Comparison of ENCODE assay signal across 9 cellular contexts in the genomic region with DNA sequence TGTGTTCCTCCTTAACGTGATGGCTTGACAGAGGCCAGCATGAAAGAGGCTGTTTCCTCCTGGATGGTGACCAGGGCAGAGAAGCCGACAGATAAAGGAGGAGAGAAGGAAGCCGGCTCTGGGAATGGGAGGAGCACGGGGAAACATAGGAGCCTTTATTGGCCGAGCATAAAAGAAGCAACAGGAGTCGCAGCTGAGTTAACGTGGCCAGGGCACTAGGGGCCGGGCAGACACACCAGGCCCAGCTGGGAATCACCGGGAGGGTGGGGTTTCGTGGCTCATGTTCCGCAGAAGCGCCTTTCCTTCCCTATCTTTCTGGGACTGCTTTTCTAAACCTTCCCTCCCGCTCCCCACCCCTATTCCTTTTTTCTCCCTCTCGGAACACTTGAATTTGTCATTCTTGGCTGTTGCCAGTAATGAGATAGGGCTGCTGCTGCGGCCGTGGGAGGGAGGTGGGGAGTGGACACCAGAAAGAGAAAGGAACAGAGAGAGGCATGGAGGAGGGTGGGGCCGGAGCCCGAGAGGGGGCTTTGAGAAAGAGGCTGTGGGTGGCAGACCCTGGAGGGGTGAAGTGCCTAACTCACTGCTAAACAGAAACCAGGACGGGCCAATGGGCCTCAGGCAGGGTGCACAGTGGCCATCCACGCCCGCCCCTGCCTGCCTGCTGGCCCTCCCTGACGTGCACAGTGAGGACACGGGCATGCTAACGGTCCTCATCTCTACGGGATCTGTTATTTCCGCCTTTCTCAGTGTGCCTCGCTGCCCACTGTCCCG.
DNase-seq lines count a peak whose midpoint lies in the region; ATAC-seq and TF ChIP-seq lines count a peak whose summit lies in the region.
"Had no signal": no experiment of that assay in that cellular context is flagged by ENCODE, and none has a peak within 500 bp of the region (broad histone marks: within the 10 kb centered on the region; RNA-seq: fewer than 3 reads in every experiment).

No MANE protein-coding gene starts in this region.

- DNase-seq in NCI-H146 (lab: John Stamatoyannopoulos, UW) (peak; percentile 59), dermis blood vessel endothelial cell (peak; percentile 67), lung microvascular endothelial cell (ENCODE audit: low read depth in 2 of 2) (peak; percentile 54 to 75), type B pancreatic cell (ENCODE audit: extremely low spot score, unreplicated experiment) (no peak), immature natural killer cell (no peak)
- DNase-seq in activated CD4-positive, alpha-beta T cell treated with anti-CD3 and anti-CD28 coated beads for 36 hours: no peak
- no peak for DNase-seq in activated CD4-positive, alpha-beta T cell treated with anti-CD3 and anti-CD28 coated beads, Interleukin-2, amount 50 U/mL, for 4 hours
- no peak for DNase-seq in activated T-cell treated with anti-CD3 and anti-CD28 coated beads, Interleukin-2, amount 50 U/mL, for 1 hour
- DNase-seq: stimulated activated CD4-positive, alpha-beta T cell treated with anti-CD3 and anti-CD28 coated beads, Interleukin-15, amount 100 ng/mL, for 24 hours had no signal

- POLR2A ChIA-PET in activated CD4-positive, alpha-beta T cell treated with anti-CD3 and anti-CD28 coated beads for 36 hours (lab: Charles Lee): no interaction called here

- H3K36me3 Mint-ChIP-seq in type B pancreatic cell: no peaks in the 10 kb centered on the region
- no peaks in the 10 kb centered on the region for H3K36me3 Mint-ChIP-seq in immature natural killer cell
- no peaks in the 10 kb centered on the region for H3K36me3 Mint-ChIP-seq in activated CD4-positive, alpha-beta T cell treated with anti-CD3 and anti-CD28 coated beads for 36 hours (ENCODE audit: low read depth)

- H3K4me3 Mint-ChIP-seq in type B pancreatic cell (peak overlapping the region; percentile 42), immature natural killer cell (no peak overlapping the region)
- no peak overlapping the region for H3K4me3 Mint-ChIP-seq in activated CD4-positive, alpha-beta T cell treated with anti-CD3 and anti-CD28 coated beads for 36 hours

- H3K9me3 Mint-ChIP-seq in type B pancreatic cell (no peaks in the 10 kb centered on the region), immature natural killer cell (no peaks in the 10 kb centered on the region)
- H3K9me3 Mint-ChIP-seq in activated CD4-positive, alpha-beta T cell treated with anti-CD3 and anti-CD28 coated beads for 36 hours (ENCODE audit: low read depth): no peaks in the 10 kb centered on the region

- ATAC-seq in activated CD4-positive, alpha-beta T cell treated with anti-CD3 and anti-CD28 coated beads for 36 hours: no peak

- peak; percentile 38 for TF ChIP-seq CTCF in type B pancreatic cell (conservative IDR thresholded peaks at IDR 0.05)

- H3K27me3 Mint-ChIP-seq in type B pancreatic cell (peaks cover 3% of the 10 kb centered on the region), immature natural killer cell (ENCODE audit: low read depth in 3 of 3) (peaks cover 0 to 9% (median 6%) of the 10 kb centered on the region in 3 donors)
- H3K27me3 Mint-ChIP-seq in activated CD4-positive, alpha-beta T cell treated with anti-CD3 and anti-CD28 coated beads for 36 hours: peaks cover 1% of the 10 kb centered on the region

- intact Hi-C loops in activated CD4-positive, alpha-beta T cell treated with anti-CD3 and anti-CD28 coated beads for 36 hours (cut with DNase I, micrococcal nuclease): no loop called here

- peaks cover 43% of the 10 kb centered on the region for H3K4me1 Mint-ChIP-seq in type B pancreatic cell (ENCODE audit: unreplicated experiment)
- peaks cover 0 to under 1% of the 10 kb centered on the region in 2 donors for H3K4me1 Mint-ChIP-seq in immature natural killer cell
- H3K4me1 Mint-ChIP-seq in activated CD4-positive, alpha-beta T cell treated with anti-CD3 and anti-CD28 coated beads for 36 hours: no peaks in the 10 kb centered on the region

- H3K27ac Mint-ChIP-seq in type B pancreatic cell (peak overlapping the region; percentile 76), immature natural killer cell (no peak overlapping the region)
- no peak overlapping the region for H3K27ac Mint-ChIP-seq in activated CD4-positive, alpha-beta T cell treated with anti-CD3 and anti-CD28 coated beads for 36 hours

- CTCF ChIA-PET in activated CD4-positive, alpha-beta T cell treated with anti-CD3 and anti-CD28 coated beads for 36 hours (lab: Charles Lee): no interaction called here

Comparison
In these comparisons a context has a peak if more than half of its experiments do, and no peak if none do; other contexts are left out.
1. DNase-seq: peak in NCI-H146 (single experiment), dermis blood vessel endothelial cell (single experiment) and lung microvascular endothelial cell (2 of 2); none in type B pancreatic cell (single experiment), immature natural killer cell (0 of 3), activated CD4-positive, alpha-beta T cell treated with anti-CD3 and anti-CD28 coated beads for 36 hours (single experiment), activated CD4-positive, alpha-beta T cell treated with anti-CD3 and anti-CD28 coated beads, Interleukin-2, amount 50 U/mL, for 4 hours (0 of 2) and activated T-cell treated with anti-CD3 and anti-CD28 coated beads, Interleukin-2, amount 50 U/mL, for 1 hour (single experiment).